ENCODE assay signal across 8 cellular contexts in genomic region chr1:39817091-39817932, GRCh38. TPM values are rescaled to one million over a fixed set of nuclear protein-coding genes. Genes with fewer than 3 reads are reported as not detected.
A peak's percentile ranks its signal among the peaks of the same experiment; 100 is the strongest.
DNase-seq lines count a peak whose midpoint lies in the region; ATAC-seq and TF ChIP-seq lines count a peak whose summit lies in the region.
"Not testable (repeated sequence)": the region's sequence is repeated elsewhere in the genome, so short reads cannot be mapped to it uniquely, and the experiment has no call there.

No MANE protein-coding gene starts in this region.

- not testable (repeated sequence) for H3K9me3 ChIP-seq in mucosa of rectum (ENCODE audit: control insufficient read depth in 2 of 2, low read length in 2 of 2)

- H3K27me3 Mint-ChIP-seq in chondrocyte (ENCODE audit: low read depth), result peaks cover 11% of the 10 kb centered on the region

- peak; percentile 11 for TF ChIP-seq CTCF in chondrocyte (IDR thresholded peaks at IDR 0.05)

- ATAC-seq in GM21447 (IDR thresholded peaks at IDR 0.05; ENCODE audit: unreplicated experiment), result peak; percentile 86
- ATAC-seq in HG03460 (IDR thresholded peaks at IDR 0.05; ENCODE audit: unreplicated experiment), result peak; percentile 70

- peak overlapping the region; percentile 41 to 44 for H3K4me3 ChIP-seq in mucosa of rectum (ENCODE audit: low read length in 2 of 2)

- not testable (repeated sequence) for H3K4me3 Mint-ChIP-seq in chondrocyte (ENCODE audit: unreplicated experiment)

- not testable (repeated sequence) for H3K36me3 Mint-ChIP-seq in chondrocyte (ENCODE audit: low read depth)

- peak overlapping the region; percentile 92 to 96 for H3K27ac ChIP-seq in mucosa of rectum (ENCODE audit: low read depth in 2 of 2, low read length in 2 of 2)

- peak overlapping the region; percentile 52 to 59 for H3K9ac ChIP-seq in mucosa of rectum (ENCODE audit: low read depth in 1 of 2, low read length in 2 of 2)

- not testable (repeated sequence) for H3K27ac Mint-ChIP-seq in chondrocyte (ENCODE audit: unreplicated experiment)

- not testable (repeated sequence) for H3K36me3 ChIP-seq in mucosa of rectum (ENCODE audit: control insufficient read depth in 2 of 2, insufficient read depth in 2 of 2, low read length in 2 of 2)

- DNase-seq in GF-D8 (lab: John Stamatoyannopoulos, UW) (peak; percentile 73), NOMO-1 treated with DMSO at 0.1 percent for 48 hours (lab: John Stamatoyannopoulos, UW; ENCODE audit: unreplicated experiment) (peak; percentile 96)
- peak; percentile 64 to 72 for DNase-seq in activated CD4-positive, alpha-beta T cell treated with anti-CD3 and anti-CD28 coated beads for 4 hours
- DNase-seq in chondrocyte (ENCODE audit: low spot score), result not testable (repeated sequence)
- peak; percentile 10 to 41 for DNase-seq in stimulated activated CD8-positive, alpha-beta memory T cell treated with anti-CD3 and anti-CD28 coated beads, Interleukin-7, amount 100 ng/mL, for 48 hours (ENCODE audit: extremely low read depth in 1 of 2, low read depth in 1 of 2)

- H3K4me1 Mint-ChIP-seq in chondrocyte (ENCODE audit: low read depth), result not testable (repeated sequence)

- not testable (repeated sequence) for H3K27me3 ChIP-seq in mucosa of rectum (ENCODE audit: control insufficient read depth in 2 of 2, insufficient read depth in 2 of 2, low read length in 2 of 2)

- not testable (repeated sequence) for H3K9me3 Mint-ChIP-seq in chondrocyte (ENCODE audit: low read depth)

- H3K4me1 ChIP-seq in mucosa of rectum (ENCODE audit: control insufficient read depth in 2 of 2, insufficient read depth in 2 of 2, low read length in 2 of 2), result peaks cover 24 to 33% of the 10 kb centered on the region in 2 donors

RNA-seq across cellular contexts. Expression of gene BMP8B, which starts 28.6 kb away (rescaled TPM):
- total RNA-seq in chondrocyte, result 0.07 to 0.25 TPM (median 0.18 TPM) in 3 replicates

RNA-seq across cellular contexts. Expression of gene OXCT2, which starts 46.2 kb away (rescaled TPM):
- 0.29 to 0.72 TPM in 2 of 3 replicates, not detected in the other for total RNA-seq in chondrocyte
